ENCODE assay signal across 19 cellular contexts in the genomic region with DNA sequence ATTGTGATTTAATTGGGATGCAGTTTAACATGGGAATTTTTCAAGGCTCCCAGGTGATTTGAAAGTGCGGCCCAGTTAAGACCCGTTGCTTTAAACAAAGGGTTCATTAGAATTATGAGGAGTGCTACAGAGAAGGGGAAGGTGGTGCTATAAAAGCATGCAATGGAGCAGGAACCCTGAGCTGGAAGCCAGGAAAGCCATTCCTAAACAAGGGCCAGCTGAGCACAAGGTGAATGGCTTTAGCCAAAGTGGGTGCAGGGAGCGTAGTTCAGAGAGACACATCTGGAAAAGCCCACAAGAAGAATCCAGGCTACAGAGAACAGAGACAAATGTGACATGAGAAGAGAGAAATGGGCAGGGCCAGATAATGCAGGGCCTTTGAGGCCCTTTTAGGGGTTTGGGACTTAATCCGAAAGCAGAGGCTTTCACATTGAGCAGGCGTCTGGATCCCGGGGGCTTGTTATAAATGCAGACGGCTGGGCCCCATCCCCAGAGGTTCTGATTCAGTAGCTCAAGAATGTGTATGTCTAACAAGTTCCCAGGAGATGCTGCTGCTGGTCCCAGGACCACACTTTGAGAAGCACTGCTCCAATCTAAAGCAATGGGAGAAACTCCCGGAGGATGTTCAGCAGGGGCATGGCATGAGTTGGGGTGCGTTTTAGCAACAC.
A peak's percentile ranks its signal among the peaks of the same experiment; 100 is the strongest.
DNase-seq lines count a peak whose midpoint lies in the region; ATAC-seq and TF ChIP-seq lines count a peak whose summit lies in the region.
"Had no signal": no experiment of that assay in that cellular context is flagged by ENCODE, and none has a peak within 500 bp of the region (broad histone marks: within the 10 kb centered on the region; RNA-seq: fewer than 3 reads in every experiment).

No MANE protein-coding gene starts in this region.

- CTCF ChIA-PET in OCI-LY7 (lab: Charles Lee; ENCODE audit: unreplicated experiment), result no interaction called here

- H3K4me1 ChIP-seq in KMS-11 (ENCODE audit: low read depth, poor library complexity, severe bottlenecking), result peaks cover 31% of the 10 kb centered on the region
- H3K4me1 ChIP-seq in left ventricle myocardium inferior, result peaks cover 49% of the 10 kb centered on the region
- peaks cover 21% of the 10 kb centered on the region for H3K4me1 ChIP-seq in neural progenitor cell
- no peaks in the 10 kb centered on the region for H3K4me1 ChIP-seq in OCI-LY7 (ENCODE audit: insufficient read depth, low read length, poor library complexity, severe bottlenecking)
- H3K4me1 ChIP-seq: BLaER1 had no signal

- H3K9me3 Mint-ChIP-seq in neural progenitor cell, result no peaks in the 10 kb centered on the region
- H3K9me3 Mint-ChIP-seq: CD8-positive, alpha-beta T cell had no signal

- TF ChIP-seq CTCF in KMS-11 (conservative IDR thresholded peaks at IDR 0.05; ENCODE audit: low read depth, low read length) (no peak), left ventricle myocardium inferior (IDR thresholded peaks at IDR 0.05; ENCODE audit: borderline replicate concordance) (no peak), neural progenitor cell (IDR thresholded peaks at IDR 0.05) (no peak), omental fat pad (IDR thresholded peaks at IDR 0.05) (no peak), OCI-LY7 (conservative IDR thresholded peaks at IDR 0.05; ENCODE audit: low read length) (no peak)

- ATAC-seq in omental fat pad (ENCODE audit: low FRiP score), result no peak
- ATAC-seq in activated CD4-positive, CD25-positive, alpha-beta regulatory T cell treated with anti-CD3 and anti-CD28 coated beads, Interleukin-2, amount 50 U/mL, for 24 hours, result no peak
- ATAC-seq: CD8-positive, alpha-beta T cell had no signal

- H3K36me3 ChIP-seq in KMS-11 (ENCODE audit: insufficient read depth) (no peaks in the 10 kb centered on the region), left ventricle myocardium inferior (no peaks in the 10 kb centered on the region), neural progenitor cell (no peaks in the 10 kb centered on the region), OCI-LY7 (ENCODE audit: insufficient read depth, low read length) (no peaks in the 10 kb centered on the region)
- H3K36me3 ChIP-seq: HAP-1, MG63 had no signal

- H3K27ac ChIP-seq in KMS-11 (no peak overlapping the region), left ventricle myocardium inferior (replicated peaks) (peak overlapping the region; percentile 73), neural progenitor cell (no peak overlapping the region), OCI-LY7 (ENCODE audit: low read depth, low read length, poor library complexity, severe bottlenecking) (no peak overlapping the region)
- H3K27ac ChIP-seq: 22Rv1, BLaER1 had no signal

- DNase-seq in NCI-H82 (lab: John Stamatoyannopoulos, UW), result peak; percentile 2
- no peak for DNase-seq in NCI-H82 treated with DMSO at 0.1 percent for 48 hours (lab: John Stamatoyannopoulos, UW; ENCODE audit: unreplicated experiment)
- no peak for DNase-seq in left ventricle myocardium inferior
- peak; percentile 11 for DNase-seq in neural progenitor cell (ENCODE audit: low spot score)
- no peak for DNase-seq in omental fat pad (ENCODE audit: low spot score)
- no peak for DNase-seq in OCI-LY7 (ENCODE audit: low spot score)
- DNase-seq: CD8-positive, alpha-beta T cell; DMS79; GDM1; Karpas-422; MG63; NCI-H1092 treated with DMSO at 0.1 percent for 48 hours; NCI-H187; NCI-H345 had no signal

- H3K27ac Mint-ChIP-seq in neural progenitor cell, result peak overlapping the region; percentile 73
- H3K27ac Mint-ChIP-seq: CD8-positive, alpha-beta T cell had no signal

- POLR2A ChIA-PET in OCI-LY7 (lab: Charles Lee), result no interaction called here

- H3K9me3 ChIP-seq in left ventricle myocardium inferior (replicated peaks), result no peaks in the 10 kb centered on the region
- no peaks in the 10 kb centered on the region for H3K9me3 ChIP-seq in neural progenitor cell (ENCODE audit: low read depth)
- no peaks in the 10 kb centered on the region for H3K9me3 ChIP-seq in OCI-LY7 (ENCODE audit: low read length)
- H3K9me3 ChIP-seq: BLaER1, HAP-1, MG63 had no signal

- no peak overlapping the region for H3K4me3 ChIP-seq in KMS-11 (IDR thresholded peaks at IDR 0.05; ENCODE audit: insufficient read depth, low read depth, low read length)
- no peak overlapping the region for H3K4me3 ChIP-seq in left ventricle myocardium inferior
- no peak overlapping the region for H3K4me3 ChIP-seq in neural progenitor cell
- no peak overlapping the region for H3K4me3 ChIP-seq in OCI-LY7 (ENCODE audit: low read depth, low read length, poor library complexity, severe bottlenecking)
- H3K4me3 ChIP-seq: BLaER1, HAP-1, MG63 had no signal

- H3K27me3 ChIP-seq in KMS-11 (ENCODE audit: insufficient read depth, low read depth) (no peaks in the 10 kb centered on the region), left ventricle myocardium inferior (ENCODE audit: low read depth) (no peaks in the 10 kb centered on the region), neural progenitor cell (no peaks in the 10 kb centered on the region)
- H3K27me3 ChIP-seq: BLaER1 had no signal

- H3F3A ChIP-seq in neural progenitor cell (ENCODE audit: low read depth), result peaks cover 1% of the 10 kb centered on the region

- H3K79me2 ChIP-seq in KMS-11 (ENCODE audit: insufficient read depth, low read depth) (no peaks in the 10 kb centered on the region), neural progenitor cell (ENCODE audit: low read depth) (no peaks in the 10 kb centered on the region), OCI-LY7 (ENCODE audit: insufficient read depth, low read depth, low read length) (no peaks in the 10 kb centered on the region)

- no peak overlapping the region for H3K4me3 Mint-ChIP-seq in neural progenitor cell
- H3K4me3 Mint-ChIP-seq: CD8-positive, alpha-beta T cell had no signal

- no TSS peak for BruUV-seq in OCI-LY7 (replicated peaks; lab: Mats Ljungman, UMichigan)

- no peak overlapping the region; the same call in 1 of the 2 replicates for H2AFZ ChIP-seq in KMS-11 (ENCODE audit: low read depth)
- H2AFZ ChIP-seq in neural progenitor cell (replicated peaks), result no peak overlapping the region
- H2AFZ ChIP-seq in OCI-LY7 (ENCODE audit: low read length), result no peak overlapping the region

- peak overlapping the region; percentile 68 for H3K4me2 ChIP-seq in KMS-11
- no peak overlapping the region for H3K4me2 ChIP-seq in neural progenitor cell
- H3K4me2 ChIP-seq in OCI-LY7 (ENCODE audit: low read length), result no peak overlapping the region
- H3K4me2 ChIP-seq: BLaER1 had no signal

- peaks cover 6% of the 10 kb centered on the region for H3K27me3 Mint-ChIP-seq in neural progenitor cell (ENCODE audit: insufficient read depth, low read depth)

- H3K9ac ChIP-seq in KMS-11 (no peak overlapping the region), neural progenitor cell (no peak overlapping the region)
- H3K9ac ChIP-seq: BLaER1 had no signal

- intact Hi-C loops in left ventricle myocardium inferior (cut with micrococcal nuclease) (no loop called here), OCI-LY7 (cut with micrococcal nuclease; ENCODE audit: unreplicated experiment) (no loop called here)

- H3K4me1 Mint-ChIP-seq in neural progenitor cell, result peaks cover 32% of the 10 kb centered on the region

- no peaks in the 10 kb centered on the region for H3K9me2 ChIP-seq in OCI-LY7 (ENCODE audit: insufficient read depth, low read length)

- H4K20me1 ChIP-seq in KMS-11 (ENCODE audit: insufficient read depth), result no peaks in the 10 kb centered on the region
- H4K20me1 ChIP-seq in neural progenitor cell (ENCODE audit: low read depth), result no peaks in the 10 kb centered on the region
- H4K20me1 ChIP-seq in OCI-LY7 (ENCODE audit: insufficient read depth, low read length), result no peaks in the 10 kb centered on the region
- H4K20me1 ChIP-seq: BLaER1 had no signal

- peaks cover 4% of the 10 kb centered on the region for H3K36me3 Mint-ChIP-seq in neural progenitor cell
- H3K36me3 Mint-ChIP-seq: CD8-positive, alpha-beta T cell had no signal

Comparison
In these comparisons a context has a peak if more than half of its experiments do, and no peak if none do; other contexts are left out.
1. DNase-seq: peak in NCI-H82 (single experiment) and neural progenitor cell (single experiment); none in NCI-H82 treated with DMSO at 0.1 percent for 48 hours (single experiment), left ventricle myocardium inferior (single experiment), omental fat pad (single experiment) and OCI-LY7 (single experiment).